In genomic region chr6:32838114-32838958, GRCh38 we compare ENCODE assay signal across 8 cellular contexts. TPM values are rescaled to one million over a fixed set of nuclear protein-coding genes. Genes with fewer than 3 reads are reported as not detected.
DNase-seq lines count a peak whose midpoint lies in the region; ATAC-seq and TF ChIP-seq lines count a peak whose summit lies in the region.

TAP2 (minus strand) TSS chr6:32838739; CDS start chr6:32838233, 506 bp downstream.

- peaks cover 9% of the 10 kb centered on the region; the same call in 1 of the 2 replicates for H3K4me1 ChIP-seq in BE2C

- peak; percentile 91 for TF ChIP-seq CTCF in BE2C (IDR thresholded peaks at IDR 0.05; ENCODE audit: low read depth, low read length)

- H3K4me3 ChIP-seq in BE2C (ENCODE audit: low read depth, low read length), result peak within 1 kb of the TSS; percentile 78

- peak; percentile 89 for TF ChIP-seq POLR2A in GM19099 (IDR thresholded peaks at IDR 0.05; ENCODE audit: extremely low read depth, insufficient read length, low read depth)

- peaks cover 7% of the 10 kb centered on the region for H3K27me3 ChIP-seq in BE2C

- peak; percentile 77 for ATAC-seq in HG03432 (IDR thresholded peaks at IDR 0.05; ENCODE audit: unreplicated experiment)

- DNase-seq in BE2C (peak; percentile 96), NCI-H446 treated with DMSO at 0.1 percent for 48 hours (lab: John Stamatoyannopoulos, UW) (peak; percentile 36), cerebellum (ENCODE audit: low spot score) (peak; percentile 93), kidney glomerular epithelial cell (lab: John Stamatoyannopoulos, UW) (peak; percentile 94)
- peak; percentile 96 for DNase-seq in activated CD4-positive, alpha-beta T cell treated with anti-CD3 and anti-CD28 coated beads for 1 hour
- peak; percentile 94 to 95 for DNase-seq in stimulated activated CD4-positive, alpha-beta T cell treated with anti-CD3 and anti-CD28 coated beads, Interleukin-15, amount 100 ng/mL, for 48 hours (ENCODE audit: low read depth in 2 of 2)

- H3K36me3 ChIP-seq in BE2C, result no peaks in the 10 kb centered on the region

- no peaks in the 10 kb centered on the region for H3K9me3 ChIP-seq in BE2C

RNA-seq across cellular contexts. Expression of gene TAP2, which starts in this region (rescaled TPM):
- polyA plus RNA-seq in BE2C (2012; ENCODE audit: insufficient read depth, insufficient read length, low read depth), result 11.9 TPM
- total RNA-seq in cerebellum, result 4.4 TPM

Comparison
In these comparisons a context has a peak if more than half of its experiments do, and no peak if none do; other contexts are left out.
1. Peak in every context shown above with its lines: DNase-seq, ATAC-seq and H3K4me3 ChIP-seq.
2. DNase-seq: peak in every context shown above with its lines; median percentile 96 in BE2C; 96 in activated CD4-positive, alpha-beta T cell treated with anti-CD3 and anti-CD28 coated beads for 1 hour; 94 in stimulated activated CD4-positive, alpha-beta T cell treated with anti-CD3 and anti-CD28 coated beads, Interleukin-15, amount 100 ng/mL, for 48 hours; 94 in kidney glomerular epithelial cell; 93 in cerebellum; 36 in NCI-H446 treated with DMSO at 0.1 percent for 48 hours.